8 cellular contexts compared by ENCODE assay signal in the genomic region with DNA sequence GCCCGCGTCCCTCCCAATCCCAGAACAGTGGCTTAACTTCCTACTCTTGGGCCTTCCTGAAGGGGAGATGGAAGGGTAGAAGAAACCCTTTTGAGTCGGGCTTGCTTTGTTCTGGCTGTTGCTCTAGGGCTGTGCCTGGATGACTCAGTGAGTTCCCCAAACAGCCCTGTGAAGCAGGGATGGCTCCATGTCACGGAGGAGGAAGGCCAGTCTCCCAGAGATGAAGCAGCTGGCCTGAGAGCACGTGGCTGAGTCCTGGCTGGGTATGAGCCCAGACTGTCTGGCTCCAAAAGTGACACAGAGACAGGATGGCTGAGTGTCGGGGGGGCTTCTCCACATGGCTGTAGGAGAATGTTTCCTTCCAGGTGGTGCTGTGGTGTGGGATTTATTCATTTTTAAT. TPM values are rescaled to one million over a fixed set of nuclear protein-coding genes. Genes with fewer than 3 reads are reported as not detected.
A peak's percentile ranks its signal among the peaks of the same experiment; 100 is the strongest.
DNase-seq lines count a peak whose midpoint lies in the region; ATAC-seq, FAIRE-seq and TF ChIP-seq lines count a peak whose summit lies in the region.

No MANE protein-coding gene starts in this region.

- 62 to 75% (median 69%) methylated on average over 6 of the region's 6 CpGs for WGBS in spleen, 5 donors

- TF ChIP-seq CTCF in BJ (IDR thresholded peaks at IDR 0.05; ENCODE audit: insufficient read depth, low read depth, low read length) (no peak), astrocyte (IDR thresholded peaks at IDR 0.05; ENCODE audit: insufficient read depth, low read depth, low read length) (no peak), spleen (IDR thresholded peaks at IDR 0.05 in 8 of 11, conservative IDR thresholded peaks at IDR 0.05 in 3 of 11) (no peak)

- no peak for ATAC-seq in GM21723 (IDR thresholded peaks at IDR 0.05; ENCODE audit: unreplicated experiment)
- no peak for ATAC-seq in GM19467 (IDR thresholded peaks at IDR 0.05; ENCODE audit: unreplicated experiment)

- peaks cover 21% of the 10 kb centered on the region for H3K4me1 Mint-ChIP-seq in astrocyte (ENCODE audit: low read depth, unreplicated experiment)

- H3K36me3 Mint-ChIP-seq in astrocyte (ENCODE audit: low read depth, unreplicated experiment), result no peaks in the 10 kb centered on the region

- H3K9me3 ChIP-seq in astrocyte (ENCODE audit: insufficient read depth, low read depth, low read length) (no peaks in the 10 kb centered on the region), spleen (no peaks in the 10 kb centered on the region)

- H2AFZ ChIP-seq in astrocyte (ENCODE audit: low read depth, low read length), result peak overlapping the region; percentile 55

- no peak for FAIRE-seq in astrocyte (lab: Jason Lieb, UNC)

- H3K27ac ChIP-seq in astrocyte (ENCODE audit: low read depth, low read length) (peak overlapping the region; percentile 81), spleen (peak overlapping the region; percentile 76 to 95 (median 89))

- CTCF ChIA-PET in BJ (lab: Yijun Ruan, JAX), result interaction anchor here (1.2 kb wide), 1 partner anchor 9 kb away, joined by 3 read pairs; no protein-coding TSS in a partner anchor

- no peak for TF ChIP-seq POLR2A in spleen (IDR thresholded peaks at IDR 0.05)

- H3K4me3 ChIP-seq in BJ (ENCODE audit: low read depth, low read length) (no peak overlapping the region), astrocyte (ENCODE audit: insufficient read depth, low read depth, low read length) (no peak overlapping the region), spleen (peak overlapping the region in 1 of 8 donors; percentile 55)

- peak overlapping the region; percentile 59 for H3K9ac ChIP-seq in astrocyte (ENCODE audit: low read length)

- peak overlapping the region; percentile 23 for H3K4me2 ChIP-seq in astrocyte (ENCODE audit: low read length)

- intact Hi-C loops in spleen (cut with DNase I; ENCODE audit: low total_unique reads), result no loop called here

- H3K9me3 Mint-ChIP-seq in astrocyte (ENCODE audit: unreplicated experiment), result no peaks in the 10 kb centered on the region

- H3K4me3 Mint-ChIP-seq in astrocyte (ENCODE audit: unreplicated experiment), result no peak overlapping the region

- no peaks in the 10 kb centered on the region for H3K79me2 ChIP-seq in astrocyte (ENCODE audit: insufficient read depth, low read length)

- POLR2A ChIA-PET in BJ (lab: Charles Lee), result interaction anchor here (0.9 kb wide), 1 partner anchor 13 kb away, joined by 3 read pairs; no protein-coding TSS in a partner anchor

- H3K27ac Mint-ChIP-seq in astrocyte (ENCODE audit: unreplicated experiment), result peak overlapping the region; percentile 55

- peaks cover 5% of the 10 kb centered on the region for H3K27me3 Mint-ChIP-seq in astrocyte (ENCODE audit: low read depth, unreplicated experiment)

- H3K4me1 ChIP-seq in astrocyte (ENCODE audit: insufficient read depth, low read length), result peaks cover 29% of the 10 kb centered on the region
- H3K4me1 ChIP-seq in spleen, result peaks cover 18 to 82% (median 63%) of the 10 kb centered on the region in 6 donors

- H3K27me3 ChIP-seq in BJ (ENCODE audit: control insufficient read depth, insufficient read depth, low read length), result no peaks in the 10 kb centered on the region
- no peaks in the 10 kb centered on the region for H3K27me3 ChIP-seq in astrocyte (ENCODE audit: insufficient read depth, low read length)
- H3K27me3 ChIP-seq in spleen (replicated peaks in 1 of 7), result no peaks in the 10 kb centered on the region

- H3K36me3 ChIP-seq in BJ (ENCODE audit: control insufficient read depth, insufficient read depth, low read length), result no peaks in the 10 kb centered on the region
- H3K36me3 ChIP-seq in astrocyte (ENCODE audit: insufficient read depth, low read length), result no peaks in the 10 kb centered on the region
- H3K36me3 ChIP-seq in spleen, result peaks cover 0 to 24% (median 0%) of the 10 kb centered on the region in 6 donors

- peak; percentile 71 for DNase-seq in BJ (ENCODE audit: low read depth)
- DNase-seq in NCI-H1092 treated with DMSO at 0.1 percent for 48 hours (lab: John Stamatoyannopoulos, UW), result peak; percentile 33
- DNase-seq in astrocyte (ENCODE audit: low read depth), result peak; percentile 85
- DNase-seq in islet precursor cell, result peak; percentile 89
- DNase-seq in spleen, result peak; percentile 84
- DNase-seq in NK-92 (lab: John Stamatoyannopoulos, UW; ENCODE audit: unreplicated experiment), result no peak

- no peaks in the 10 kb centered on the region for H4K20me1 ChIP-seq in astrocyte (ENCODE audit: insufficient read depth, low read length)

RNA-seq across cellular contexts. Expression of a gene that starts 4.6 kb away (rescaled TPM):
- 1.5 and 1.7 TPM in 2 replicates for polyA plus RNA-seq in BJ (2011; rRNA removed)
- 0.66 and 0.98 TPM in 2 replicates for polyA minus RNA-seq in BJ (2011; rRNA and poly(A)+ RNA removed)
- 0.82 and 1.2 TPM in 2 replicates for total RNA-seq in astrocyte
- 10 to 100 TPM; 13.2 to 48.3 (median 19.5) TPM for total RNA-seq in spleen
- polyA plus RNA-seq in spleen, result 1 to 10 TPM; 5.9 to 8.5 (median 6.4) TPM

RNA-seq across cellular contexts. Expression of a gene that starts 10.0 kb away (rescaled TPM):
- polyA plus RNA-seq in BJ (2011; rRNA removed) (175 and 265 TPM in 2 replicates), spleen (100 to 1,000 TPM in 2 of 3 donors, 10 to 100 TPM in 1; 81.8 to 131 (median 126) TPM)
- 50.6 and 74.3 TPM in 2 replicates for polyA minus RNA-seq in BJ (2011; rRNA and poly(A)+ RNA removed)
- total RNA-seq in astrocyte (169 and 173 TPM in 2 replicates), spleen (10 to 100 TPM; 61.3 to 91.3 (median 71.3) TPM)
